Comparison of ENCODE assay signal across 1 cellular context in the genomic region with DNA sequence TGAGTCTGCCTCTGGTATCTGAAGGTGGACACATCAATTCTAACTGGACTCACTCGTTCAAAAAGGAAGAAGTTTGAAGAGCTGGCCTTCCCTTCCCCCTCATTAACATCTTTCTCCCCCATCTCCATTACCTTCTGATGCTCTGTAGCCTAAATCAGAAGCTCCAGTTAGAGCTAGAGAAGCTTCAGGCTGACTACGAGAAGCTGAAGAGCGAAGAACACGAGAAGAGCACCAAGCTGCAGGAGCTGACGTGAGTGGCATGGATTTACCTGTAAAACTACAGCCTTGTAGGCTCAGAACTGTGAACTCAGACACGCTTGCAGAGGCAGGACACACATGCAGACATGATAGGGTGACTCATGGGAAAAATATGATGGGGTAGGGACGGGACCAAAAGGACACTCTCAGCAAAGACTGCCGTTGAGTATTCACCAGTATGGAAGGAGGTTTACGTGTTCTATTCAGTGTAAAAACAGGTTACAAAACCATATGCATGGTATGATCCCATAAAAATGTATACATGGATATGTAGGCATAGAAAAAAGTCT.
TF ChIP-seq lines count a peak whose summit lies in the region.

No MANE protein-coding gene starts in this region.

TF ChIP-seq in HepG2, 621 proteins besides CTCF, POLR2A, EP300 and RAD21 (continued from another document and continues in another):
- TF ChIP-seq, protein P1, sequence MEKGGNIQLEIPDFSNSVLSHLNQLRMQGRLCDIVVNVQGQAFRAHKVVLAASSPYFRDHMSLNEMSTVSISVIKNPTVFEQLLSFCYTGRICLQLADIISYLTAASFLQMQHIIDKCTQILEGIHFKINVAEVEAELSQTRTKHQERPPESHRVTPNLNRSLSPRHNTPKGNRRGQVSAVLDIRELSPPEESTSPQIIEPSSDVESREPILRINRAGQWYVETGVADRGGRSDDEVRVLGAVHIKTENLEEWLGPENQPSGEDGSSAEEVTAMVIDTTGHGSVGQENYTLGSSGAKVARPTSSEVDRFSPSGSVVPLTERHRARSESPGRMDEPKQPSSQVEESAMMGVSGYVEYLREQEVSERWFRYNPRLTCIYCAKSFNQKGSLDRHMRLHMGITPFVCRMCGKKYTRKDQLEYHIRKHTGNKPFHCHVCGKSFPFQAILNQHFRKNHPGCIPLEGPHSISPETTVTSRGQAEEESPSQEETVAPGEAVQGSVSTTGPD (CRISPR knock-in tag; IDR thresholded peaks at IDR 0.05): no peak
- TF ChIP-seq ZNF136 (CRISPR knock-in tag; IDR thresholded peaks at IDR 0.05; ENCODE audit: low read depth) (peak; percentile 22; the same call in 1 of the 2 replicates), ARHGAP35 (CRISPR knock-in tag; IDR thresholded peaks at IDR 0.05; ENCODE audit: borderline replicate concordance) (peak; percentile 17; the same call in 1 of the 2 replicates), NFIC (IDR thresholded peaks at IDR 0.05; ENCODE audit: low read length) (no peak), ZNF557 (CRISPR knock-in tag; IDR thresholded peaks at IDR 0.05) (no peak), ZFP36L1 (CRISPR knock-in tag; IDR thresholded peaks at IDR 0.05) (no peak), ZKSCAN5 (CRISPR knock-in tag; IDR thresholded peaks at IDR 0.05) (no peak), KLF16 (CRISPR knock-in tag; IDR thresholded peaks at IDR 0.05) (no peak), HOXA3 (CRISPR knock-in tag; IDR thresholded peaks at IDR 0.05) (no peak), AGO1 (IDR thresholded peaks at IDR 0.05; ENCODE audit: low read depth, low read length, poor library complexity, severe bottlenecking) (no peak), ZBTB21 (CRISPR knock-in tag; IDR thresholded peaks at IDR 0.05) (no peak), CCDC6 (CRISPR knock-in tag; IDR thresholded peaks at IDR 0.05) (no peak; the same call in 1 of the 2 replicates), CBX1 (IDR thresholded peaks at IDR 0.05; ENCODE audit: low read depth) (no peak), FOXA1 (IDR thresholded peaks at IDR 0.05) (no peak), FOXA1 (CRISPR knock-in tag; IDR thresholded peaks at IDR 0.05) (no peak), NCOR1 (IDR thresholded peaks at IDR 0.05; ENCODE audit: borderline replicate concordance, low read length) (no peak), HOXA7 (CRISPR knock-in tag; IDR thresholded peaks at IDR 0.05) (no peak), KDM5A (IDR thresholded peaks at IDR 0.05; ENCODE audit: borderline replicate concordance, low read length) (0 out of 2 replicates have a peak, but pooled peaks have one; percentile 21), WIZ (CRISPR knock-in tag; IDR thresholded peaks at IDR 0.05) (no peak), ATF7-NPFF (CRISPR knock-in tag; IDR thresholded peaks at IDR 0.05; ENCODE audit: low read depth) (no peak), ZFP82 (CRISPR knock-in tag; IDR thresholded peaks at IDR 0.05; ENCODE audit: borderline replicate concordance) (no peak), MAFK (conservative IDR thresholded peaks at IDR 0.05 in 1 of 2, IDR thresholded peaks at IDR 0.05 in 1 of 2; ENCODE audit: low read length in 2 of 2) (0 out of 4 replicates have a peak, but pooled peaks of 1 of the 2 experiments have one; percentile 18), SOX5 (CRISPR knock-in tag; IDR thresholded peaks at IDR 0.05; ENCODE audit: borderline replicate concordance) (no peak), ZFP36 (IDR thresholded peaks at IDR 0.05; ENCODE audit: borderline replicate concordance, low read depth, low read length, partially characterized antibody) (no peak), LCORL (IDR thresholded peaks at IDR 0.05) (no peak), LCORL (CRISPR knock-in tag; IDR thresholded peaks at IDR 0.05) (no peak), ZNF782 (CRISPR knock-in tag; IDR thresholded peaks at IDR 0.05; ENCODE audit: borderline replicate concordance) (0 out of 2 replicates have a peak, but pooled peaks have one; percentile 27), ZZZ3 (CRISPR knock-in tag; IDR thresholded peaks at IDR 0.05; ENCODE audit: borderline replicate concordance) (no peak), ATM (IDR thresholded peaks at IDR 0.05; ENCODE audit: borderline replicate concordance) (no peak), ZSCAN31 (CRISPR knock-in tag; IDR thresholded peaks at IDR 0.05; ENCODE audit: low read depth) (0 out of 2 replicates have a peak, but pooled peaks have one; percentile 15), SALL1 (CRISPR knock-in tag; IDR thresholded peaks at IDR 0.05) (no peak), ATF7 (IDR thresholded peaks at IDR 0.05) (peak; percentile 21; the same call in 1 of the 2 replicates), ATF7 (CRISPR knock-in tag; IDR thresholded peaks at IDR 0.05) (no peak), TRIM24 (CRISPR knock-in tag; IDR thresholded peaks at IDR 0.05) (no peak)
- TF ChIP-seq, protein P2, sequence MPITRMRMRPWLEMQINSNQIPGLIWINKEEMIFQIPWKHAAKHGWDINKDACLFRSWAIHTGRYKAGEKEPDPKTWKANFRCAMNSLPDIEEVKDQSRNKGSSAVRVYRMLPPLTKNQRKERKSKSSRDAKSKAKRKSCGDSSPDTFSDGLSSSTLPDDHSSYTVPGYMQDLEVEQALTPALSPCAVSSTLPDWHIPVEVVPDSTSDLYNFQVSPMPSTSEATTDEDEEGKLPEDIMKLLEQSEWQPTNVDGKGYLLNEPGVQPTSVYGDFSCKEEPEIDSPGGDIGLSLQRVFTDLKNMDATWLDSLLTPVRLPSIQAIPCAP (CRISPR knock-in tag; IDR thresholded peaks at IDR 0.05; ENCODE audit: low read depth): no peak
- TF ChIP-seq, protein P3, sequence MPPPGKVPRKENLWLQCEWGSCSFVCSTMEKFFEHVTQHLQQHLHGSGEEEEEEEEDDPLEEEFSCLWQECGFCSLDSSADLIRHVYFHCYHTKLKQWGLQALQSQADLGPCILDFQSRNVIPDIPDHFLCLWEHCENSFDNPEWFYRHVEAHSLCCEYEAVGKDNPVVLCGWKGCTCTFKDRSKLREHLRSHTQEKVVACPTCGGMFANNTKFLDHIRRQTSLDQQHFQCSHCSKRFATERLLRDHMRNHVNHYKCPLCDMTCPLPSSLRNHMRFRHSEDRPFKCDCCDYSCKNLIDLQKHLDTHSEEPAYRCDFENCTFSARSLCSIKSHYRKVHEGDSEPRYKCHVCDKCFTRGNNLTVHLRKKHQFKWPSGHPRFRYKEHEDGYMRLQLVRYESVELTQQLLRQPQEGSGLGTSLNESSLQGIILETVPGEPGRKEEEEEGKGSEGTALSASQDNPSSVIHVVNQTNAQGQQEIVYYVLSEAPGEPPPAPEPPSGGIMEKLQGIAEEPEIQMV (CRISPR knock-in tag; IDR thresholded peaks at IDR 0.05; ENCODE audit: low read depth): no peak
- TF ChIP-seq, protein P4, sequence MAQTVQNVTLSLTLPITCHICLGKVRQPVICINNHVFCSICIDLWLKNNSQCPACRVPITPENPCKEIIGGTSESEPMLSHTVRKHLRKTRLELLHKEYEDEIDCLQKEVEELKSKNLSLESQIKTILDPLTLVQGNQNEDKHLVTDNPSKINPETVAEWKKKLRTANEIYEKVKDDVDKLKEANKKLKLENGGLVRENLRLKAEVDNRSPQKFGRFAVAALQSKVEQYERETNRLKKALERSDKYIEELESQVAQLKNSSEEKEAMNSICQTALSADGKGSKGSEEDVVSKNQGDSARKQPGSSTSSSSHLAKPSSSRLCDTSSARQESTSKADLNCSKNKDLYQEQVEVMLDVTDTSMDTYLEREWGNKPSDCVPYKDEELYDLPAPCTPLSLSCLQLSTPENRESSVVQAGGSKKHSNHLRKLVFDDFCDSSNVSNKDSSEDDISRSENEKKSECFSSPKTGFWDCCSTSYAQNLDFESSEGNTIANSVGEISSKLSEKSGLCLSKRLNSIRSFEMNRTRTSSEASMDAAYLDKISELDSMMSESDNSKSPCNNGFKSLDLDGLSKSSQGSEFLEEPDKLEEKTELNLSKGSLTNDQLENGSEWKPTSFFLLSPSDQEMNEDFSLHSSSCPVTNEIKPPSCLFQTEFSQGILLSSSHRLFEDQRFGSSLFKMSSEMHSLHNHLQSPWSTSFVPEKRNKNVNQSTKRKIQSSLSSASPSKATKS (CRISPR knock-in tag; IDR thresholded peaks at IDR 0.05): 0 out of 2 replicates have a peak, but pooled peaks have one; percentile 12
- TF ChIP-seq, protein P5, sequence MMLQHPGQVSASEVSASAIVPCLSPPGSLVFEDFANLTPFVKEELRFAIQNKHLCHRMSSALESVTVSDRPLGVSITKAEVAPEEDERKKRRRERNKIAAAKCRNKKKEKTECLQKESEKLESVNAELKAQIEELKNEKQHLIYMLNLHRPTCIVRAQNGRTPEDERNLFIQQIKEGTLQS (CRISPR knock-in tag; IDR thresholded peaks at IDR 0.05): peak; percentile 89
- TF ChIP-seq, protein P6, sequence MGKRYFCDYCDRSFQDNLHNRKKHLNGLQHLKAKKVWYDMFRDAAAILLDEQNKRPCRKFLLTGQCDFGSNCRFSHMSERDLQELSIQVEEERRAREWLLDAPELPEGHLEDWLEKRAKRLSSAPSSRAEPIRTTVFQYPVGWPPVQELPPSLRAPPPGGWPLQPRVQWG (CRISPR knock-in tag; IDR thresholded peaks at IDR 0.05; ENCODE audit: borderline replicate concordance, low read depth): no peak
- TF ChIP-seq, protein P7, sequence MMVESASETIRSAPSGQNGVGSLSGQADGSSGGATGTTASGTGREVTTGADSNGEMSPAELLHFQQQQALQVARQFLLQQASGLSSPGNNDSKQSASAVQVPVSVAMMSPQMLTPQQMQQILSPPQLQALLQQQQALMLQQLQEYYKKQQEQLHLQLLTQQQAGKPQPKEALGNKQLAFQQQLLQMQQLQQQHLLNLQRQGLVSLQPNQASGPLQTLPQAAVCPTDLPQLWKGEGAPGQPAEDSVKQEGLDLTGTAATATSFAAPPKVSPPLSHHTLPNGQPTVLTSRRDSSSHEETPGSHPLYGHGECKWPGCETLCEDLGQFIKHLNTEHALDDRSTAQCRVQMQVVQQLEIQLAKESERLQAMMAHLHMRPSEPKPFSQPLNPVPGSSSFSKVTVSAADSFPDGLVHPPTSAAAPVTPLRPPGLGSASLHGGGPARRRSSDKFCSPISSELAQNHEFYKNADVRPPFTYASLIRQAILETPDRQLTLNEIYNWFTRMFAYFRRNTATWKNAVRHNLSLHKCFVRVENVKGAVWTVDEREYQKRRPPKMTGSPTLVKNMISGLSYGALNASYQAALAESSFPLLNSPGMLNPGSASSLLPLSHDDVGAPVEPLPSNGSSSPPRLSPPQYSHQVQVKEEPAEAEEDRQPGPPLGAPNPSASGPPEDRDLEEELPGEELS (CRISPR knock-in tag; IDR thresholded peaks at IDR 0.05): no peak
- TF ChIP-seq, protein P8, sequence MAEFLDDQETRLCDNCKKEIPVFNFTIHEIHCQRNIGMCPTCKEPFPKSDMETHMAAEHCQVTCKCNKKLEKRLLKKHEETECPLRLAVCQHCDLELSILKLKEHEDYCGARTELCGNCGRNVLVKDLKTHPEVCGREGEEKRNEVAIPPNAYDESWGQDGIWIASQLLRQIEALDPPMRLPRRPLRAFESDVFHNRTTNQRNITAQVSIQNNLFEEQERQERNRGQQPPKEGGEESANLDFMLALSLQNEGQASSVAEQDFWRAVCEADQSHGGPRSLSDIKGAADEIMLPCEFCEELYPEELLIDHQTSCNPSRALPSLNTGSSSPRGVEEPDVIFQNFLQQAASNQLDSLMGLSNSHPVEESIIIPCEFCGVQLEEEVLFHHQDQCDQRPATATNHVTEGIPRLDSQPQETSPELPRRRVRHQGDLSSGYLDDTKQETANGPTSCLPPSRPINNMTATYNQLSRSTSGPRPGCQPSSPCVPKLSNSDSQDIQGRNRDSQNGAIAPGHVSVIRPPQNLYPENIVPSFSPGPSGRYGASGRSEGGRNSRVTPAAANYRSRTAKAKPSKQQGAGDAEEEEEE (CRISPR knock-in tag; IDR thresholded peaks at IDR 0.05; ENCODE audit: borderline replicate concordance): no peak
- TF ChIP-seq, protein P9, sequence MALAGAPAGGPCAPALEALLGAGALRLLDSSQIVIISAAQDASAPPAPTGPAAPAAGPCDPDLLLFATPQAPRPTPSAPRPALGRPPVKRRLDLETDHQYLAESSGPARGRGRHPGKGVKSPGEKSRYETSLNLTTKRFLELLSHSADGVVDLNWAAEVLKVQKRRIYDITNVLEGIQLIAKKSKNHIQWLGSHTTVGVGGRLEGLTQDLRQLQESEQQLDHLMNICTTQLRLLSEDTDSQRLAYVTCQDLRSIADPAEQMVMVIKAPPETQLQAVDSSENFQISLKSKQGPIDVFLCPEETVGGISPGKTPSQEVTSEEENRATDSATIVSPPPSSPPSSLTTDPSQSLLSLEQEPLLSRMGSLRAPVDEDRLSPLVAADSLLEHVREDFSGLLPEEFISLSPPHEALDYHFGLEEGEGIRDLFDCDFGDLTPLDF (CRISPR knock-in tag; IDR thresholded peaks at IDR 0.05): no peak
- TF ChIP-seq, protein P10, sequence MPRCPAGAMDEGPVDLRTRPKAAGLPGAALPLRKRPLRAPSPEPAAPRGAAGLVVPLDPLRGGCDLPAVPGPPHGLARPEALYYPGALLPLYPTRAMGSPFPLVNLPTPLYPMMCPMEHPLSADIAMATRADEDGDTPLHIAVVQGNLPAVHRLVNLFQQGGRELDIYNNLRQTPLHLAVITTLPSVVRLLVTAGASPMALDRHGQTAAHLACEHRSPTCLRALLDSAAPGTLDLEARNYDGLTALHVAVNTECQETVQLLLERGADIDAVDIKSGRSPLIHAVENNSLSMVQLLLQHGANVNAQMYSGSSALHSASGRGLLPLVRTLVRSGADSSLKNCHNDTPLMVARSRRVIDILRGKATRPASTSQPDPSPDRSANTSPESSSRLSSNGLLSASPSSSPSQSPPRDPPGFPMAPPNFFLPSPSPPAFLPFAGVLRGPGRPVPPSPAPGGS (CRISPR knock-in tag; IDR thresholded peaks at IDR 0.05): no peak
- TF ChIP-seq, protein P11, sequence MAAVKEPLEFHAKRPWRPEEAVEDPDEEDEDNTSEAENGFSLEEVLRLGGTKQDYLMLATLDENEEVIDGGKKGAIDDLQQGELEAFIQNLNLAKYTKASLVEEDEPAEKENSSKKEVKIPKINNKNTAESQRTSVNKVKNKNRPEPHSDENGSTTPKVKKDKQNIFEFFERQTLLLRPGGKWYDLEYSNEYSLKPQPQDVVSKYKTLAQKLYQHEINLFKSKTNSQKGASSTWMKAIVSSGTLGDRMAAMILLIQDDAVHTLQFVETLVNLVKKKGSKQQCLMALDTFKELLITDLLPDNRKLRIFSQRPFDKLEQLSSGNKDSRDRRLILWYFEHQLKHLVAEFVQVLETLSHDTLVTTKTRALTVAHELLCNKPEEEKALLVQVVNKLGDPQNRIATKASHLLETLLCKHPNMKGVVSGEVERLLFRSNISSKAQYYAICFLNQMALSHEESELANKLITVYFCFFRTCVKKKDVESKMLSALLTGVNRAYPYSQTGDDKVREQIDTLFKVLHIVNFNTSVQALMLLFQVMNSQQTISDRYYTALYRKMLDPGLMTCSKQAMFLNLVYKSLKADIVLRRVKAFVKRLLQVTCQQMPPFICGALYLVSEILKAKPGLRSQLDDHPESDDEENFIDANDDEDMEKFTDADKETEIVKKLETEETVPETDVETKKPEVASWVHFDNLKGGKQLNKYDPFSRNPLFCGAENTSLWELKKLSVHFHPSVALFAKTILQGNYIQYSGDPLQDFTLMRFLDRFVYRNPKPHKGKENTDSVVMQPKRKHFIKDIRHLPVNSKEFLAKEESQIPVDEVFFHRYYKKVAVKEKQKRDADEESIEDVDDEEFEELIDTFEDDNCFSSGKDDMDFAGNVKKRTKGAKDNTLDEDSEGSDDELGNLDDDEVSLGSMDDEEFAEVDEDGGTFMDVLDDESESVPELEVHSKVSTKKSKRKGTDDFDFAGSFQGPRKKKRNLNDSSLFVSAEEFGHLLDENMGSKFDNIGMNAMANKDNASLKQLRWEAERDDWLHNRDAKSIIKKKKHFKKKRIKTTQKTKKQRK (IDR thresholded peaks at IDR 0.05; ENCODE audit: low read length): no peak
